1 cellular context compared by ENCODE assay signal in genomic region chr15:65369148-65369547, GRCh38.
TF ChIP-seq lines count a peak whose summit lies in the region.

No MANE protein-coding gene starts in this region.

TF ChIP-seq in neural cell, 6 proteins besides CTCF, POLR2A, EP300 and RAD21:
- TF ChIP-seq POLR2AphosphoS5 (IDR thresholded peaks at IDR 0.05) = no peak
- no peak for TF ChIP-seq MXI1 (conservative IDR thresholded peaks at IDR 0.05; ENCODE audit: poor library complexity, severe bottlenecking)
- no peak for TF ChIP-seq REST (IDR thresholded peaks at IDR 0.05; ENCODE audit: borderline replicate concordance)
- no peak for TF ChIP-seq TAF1 (IDR thresholded peaks at IDR 0.05; ENCODE audit: low read depth)
- TF ChIP-seq EZH2 (IDR thresholded peaks at IDR 0.05; ENCODE audit: borderline replicate concordance, insufficient read depth, low read length, poor library complexity, severe bottlenecking) = no peak
- TF ChIP-seq SMC3 (conservative IDR thresholded peaks at IDR 0.05; ENCODE audit: poor library complexity) = no peak
